ENCODE assay signal across 8 cellular contexts in the genomic region with DNA sequence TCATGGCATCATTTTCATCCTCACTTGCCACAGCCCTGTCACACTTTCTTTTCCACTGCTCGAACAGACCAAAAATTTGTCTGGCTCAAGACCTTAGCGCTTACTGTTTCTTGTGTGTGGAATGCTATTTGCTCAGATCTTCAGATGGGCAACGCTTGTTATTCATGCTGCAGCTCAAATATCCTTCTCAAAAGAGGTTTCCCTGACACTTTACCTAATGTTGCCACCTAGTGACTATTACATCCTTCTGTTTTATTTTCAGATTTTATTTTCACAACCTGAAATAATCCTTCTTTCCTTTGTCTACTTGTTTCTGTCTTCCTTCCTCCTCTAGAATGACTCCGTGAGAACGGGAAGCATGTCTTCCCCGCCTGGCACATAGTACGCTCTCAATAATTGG.
A peak's percentile ranks its signal among the peaks of the same experiment; 100 is the strongest.
DNase-seq lines count a peak whose midpoint lies in the region; TF ChIP-seq lines count a peak whose summit lies in the region.

No MANE protein-coding gene starts in this region.

- no peaks in the 10 kb centered on the region for H3K36me3 ChIP-seq in neutrophil
- H3K36me3 ChIP-seq in effector memory CD4-positive, alpha-beta T cell (ENCODE audit: control insufficient read depth, insufficient read depth, low read length) = no peaks in the 10 kb centered on the region

- H3K4me1 ChIP-seq in neutrophil (ENCODE audit: control insufficient read depth in 1 of 2, insufficient read depth in 1 of 2, low read depth in 1 of 2, low read length in 1 of 2) = peaks cover 43 to 53% of the 10 kb centered on the region in 2 experiments
- H3K4me1 ChIP-seq in effector memory CD4-positive, alpha-beta T cell (ENCODE audit: control insufficient read depth, insufficient read depth, low read length, poor library complexity, severe bottlenecking) = peaks cover 23% of the 10 kb centered on the region

- DNase-seq in activated T-cell treated with anti-CD3 and anti-CD28 coated beads, Interleukin-2, amount 50 U/mL, for 24 hours = no peak
- DNase-seq in activated T-cell treated with anti-CD3 and anti-CD28 coated beads, Interleukin-2, amount 50 U/mL, for 1 hour = no peak
- DNase-seq in NCI-H1092 (lab: John Stamatoyannopoulos, UW) (peak; percentile 11), astrocyte of the hippocampus (ENCODE audit: low read depth, low spot score) (peak; percentile 64), UCSD-AML1 (lab: John Stamatoyannopoulos, UW; ENCODE audit: unreplicated experiment) (no peak)
- no peak for DNase-seq in effector memory CD4-positive, alpha-beta T cell
- no peak for DNase-seq in NK-92 treated with Interleukin-12 subunit alpha and Interleukin-12 subunit beta, amount 100 ng/mL, for 24 hours (lab: John Stamatoyannopoulos, UW)

- H3K9me3 ChIP-seq in neutrophil = no peaks in the 10 kb centered on the region
- no peaks in the 10 kb centered on the region for H3K9me3 ChIP-seq in effector memory CD4-positive, alpha-beta T cell (ENCODE audit: control insufficient read depth, low read length)

- no peaks in the 10 kb centered on the region for H3K27me3 Mint-ChIP-seq in activated T-cell treated with anti-CD3 and anti-CD28 coated beads, Interleukin-2, amount 50 U/mL, for 24 hours

- H3K27ac Mint-ChIP-seq in activated T-cell treated with anti-CD3 and anti-CD28 coated beads, Interleukin-2, amount 50 U/mL, for 24 hours = peak overlapping the region; percentile 72

- no peaks in the 10 kb centered on the region for H3K27me3 ChIP-seq in neutrophil
- H3K27me3 ChIP-seq in effector memory CD4-positive, alpha-beta T cell (replicated peaks; ENCODE audit: control insufficient read depth, insufficient read depth, low read length, poor library complexity, severe bottlenecking) = no peaks in the 10 kb centered on the region

- TF ChIP-seq CTCF in neutrophil (IDR thresholded peaks at IDR 0.05) = no peak

- no peaks in the 10 kb centered on the region for H3K9me3 Mint-ChIP-seq in activated T-cell treated with anti-CD3 and anti-CD28 coated beads, Interleukin-2, amount 50 U/mL, for 24 hours

- peaks cover 73% of the 10 kb centered on the region for H3K4me1 Mint-ChIP-seq in activated T-cell treated with anti-CD3 and anti-CD28 coated beads, Interleukin-2, amount 50 U/mL, for 24 hours (ENCODE audit: low read depth)

- H3K4me3 ChIP-seq in neutrophil (ENCODE audit: low read depth in 1 of 2, low read length in 1 of 2) = peak overlapping the region in 1 of 2 experiments; percentile 6
- no peak overlapping the region for H3K4me3 ChIP-seq in effector memory CD4-positive, alpha-beta T cell (ENCODE audit: insufficient read depth, low read depth, low read length, poor library complexity, severe bottlenecking)

- peaks cover 14% of the 10 kb centered on the region for H3K36me3 Mint-ChIP-seq in activated T-cell treated with anti-CD3 and anti-CD28 coated beads, Interleukin-2, amount 50 U/mL, for 24 hours (ENCODE audit: low read depth)

- peak overlapping the region; percentile 0 for H3K4me3 Mint-ChIP-seq in activated T-cell treated with anti-CD3 and anti-CD28 coated beads, Interleukin-2, amount 50 U/mL, for 24 hours

- peak overlapping the region; percentile 58 for H3K27ac ChIP-seq in neutrophil
- no peak overlapping the region for H3K27ac ChIP-seq in effector memory CD4-positive, alpha-beta T cell (ENCODE audit: insufficient read depth, low read length, poor library complexity, severe bottlenecking)

Comparison
In these comparisons a context has a peak if more than half of its experiments do, and no peak if none do; other contexts are left out.
1. DNase-seq: peak in NCI-H1092 (single experiment) and astrocyte of the hippocampus (single experiment); none in activated T-cell treated with anti-CD3 and anti-CD28 coated beads, Interleukin-2, amount 50 U/mL, for 24 hours (single experiment), activated T-cell treated with anti-CD3 and anti-CD28 coated beads, Interleukin-2, amount 50 U/mL, for 1 hour (single experiment), effector memory CD4-positive, alpha-beta T cell (0 of 3), NK-92 treated with Interleukin-12 subunit alpha and Interleukin-12 subunit beta, amount 100 ng/mL, for 24 hours (single experiment) and UCSD-AML1 (single experiment).